ENCODE assay signal across 23 cellular contexts in the genomic region with DNA sequence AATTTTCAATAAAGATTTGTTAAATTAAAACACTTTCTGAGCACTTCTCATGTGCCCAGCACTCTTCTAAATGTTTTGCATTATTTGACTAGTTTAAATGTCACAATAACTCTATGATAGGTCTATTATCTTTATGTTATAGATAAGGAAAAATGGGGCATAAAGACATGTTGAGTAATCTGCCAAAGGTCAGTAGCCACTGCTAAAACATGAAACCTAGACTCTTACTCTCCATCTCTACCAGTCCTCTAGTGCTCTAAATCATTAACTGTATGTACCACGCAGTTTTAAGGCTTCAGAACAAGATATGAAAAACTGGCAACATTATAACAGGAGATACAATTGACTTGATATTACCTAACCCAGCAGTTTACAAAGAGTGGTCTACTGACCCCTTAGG.
"Had no signal": no experiment of that assay in that cellular context is flagged by ENCODE, and none has a peak within 500 bp of the region (broad histone marks: within the 10 kb centered on the region; RNA-seq: fewer than 3 reads in every experiment).

No MANE protein-coding gene starts in this region.

- H3K27me3 ChIP-seq: adrenal gland, gastroesophageal sphincter, ovary, right atrium auricular region, transverse colon had no signal

- ATAC-seq: activated CD4-positive, CD25-positive, alpha-beta regulatory T cell treated with anti-CD3 and anti-CD28 coated beads, Interleukin-2, amount 50 U/mL, for 24 hours; activated naive CD4-positive, alpha-beta T cell treated with anti-CD3 and anti-CD28 coated beads, Interleukin-2, amount 50 U/mL, for 72 hours; activated T-helper 17 cell treated with anti-CD3 and anti-CD28 coated beads, Interleukin-2, amount 50 U/mL, for 72 hours; esophagus mucosa; gastroesophageal sphincter; natural killer cell treated with Interleukin-12 subunit alpha and Interleukin-12 subunit beta and Interleukin-15 and Interleukin-18, amount 100 ng/mL, for 72 hours; psoas muscle; stimulated activated naive CD8-positive, alpha-beta T cell treated with anti-CD3 and anti-CD28 coated beads, Interleukin-15, amount 100 ng/mL, for 72 hours had no signal

- H3K9me3 ChIP-seq: adrenal gland, gastroesophageal sphincter, ovary, psoas muscle, right atrium auricular region, SK-N-SH, transverse colon had no signal

- H3K36me3 ChIP-seq: adrenal gland, gastroesophageal sphincter, ovary, right atrium auricular region, transverse colon had no signal

- H3K27ac Mint-ChIP-seq: activated CD4-positive, alpha-beta memory T cell treated with anti-CD3 and anti-CD28 coated beads, Interleukin-2, amount 10 ng/mL, durations not matched to agents 7 days and 5 days; activated CD4-positive, alpha-beta T cell treated with anti-CD3 and anti-CD28 coated beads, Interleukin-2, amount 10 ng/mL, durations not matched to agents 24 days and 14 days; activated naive CD4-positive, alpha-beta T cell treated with anti-CD3 and anti-CD28 coated beads, Interleukin-2, amount 50 U/mL, for 72 hours; activated T-helper 17 cell treated with anti-CD3 and anti-CD28 coated beads, Interleukin-2, amount 50 U/mL, for 72 hours; natural killer cell treated with Interleukin-12 subunit alpha and Interleukin-12 subunit beta and Interleukin-15 and Interleukin-18, amount 100 ng/mL, for 72 hours; stimulated activated naive CD8-positive, alpha-beta T cell treated with anti-CD3 and anti-CD28 coated beads, Interleukin-15, amount 100 ng/mL, for 72 hours had no signal

- H3K4me3 Mint-ChIP-seq: activated CD4-positive, alpha-beta memory T cell treated with anti-CD3 and anti-CD28 coated beads, Interleukin-2, amount 10 ng/mL, durations not matched to agents 7 days and 5 days; activated CD4-positive, alpha-beta T cell treated with anti-CD3 and anti-CD28 coated beads, Interleukin-2, amount 10 ng/mL, durations not matched to agents 24 days and 14 days; activated T-helper 17 cell treated with anti-CD3 and anti-CD28 coated beads, Interleukin-2, amount 50 U/mL, for 72 hours; natural killer cell treated with Interleukin-12 subunit alpha and Interleukin-12 subunit beta and Interleukin-15 and Interleukin-18, amount 100 ng/mL, for 72 hours; stimulated activated naive CD8-positive, alpha-beta T cell treated with anti-CD3 and anti-CD28 coated beads, Interleukin-15, amount 100 ng/mL, for 72 hours had no signal

- DNase-seq: activated CD4-positive, alpha-beta memory T cell treated with anti-CD3 and anti-CD28 coated beads, Interleukin-2, amount 10 ng/mL, durations not matched to agents 7 days and 5 days; activated CD4-positive, alpha-beta T cell treated with anti-CD3 and anti-CD28 coated beads, Interleukin-2, amount 10 ng/mL, durations not matched to agents 24 days and 14 days; activated T-cell treated with anti-CD3 and anti-CD28 coated beads, Interleukin-2, amount 50 U/mL, for 1 hour; adrenal gland; central memory CD4-positive, alpha-beta T cell; effector memory CD4-positive, alpha-beta T cell; head of caudate nucleus; islet precursor cell; midbrain; ovary; psoas muscle; SK-N-SH; stimulated activated CD4-positive, alpha-beta T cell treated with anti-CD3 and anti-CD28 coated beads, Interleukin-12 subunit alpha, Interleukin-12 subunit beta, amount 100 ng/mL, for 4 hours; stimulated activated naive CD8-positive, alpha-beta T cell treated with anti-CD3 and anti-CD28 coated beads, Interleukin-15, amount 100 ng/mL, for 72 hours; T-helper 2 cell; transverse colon had no signal

- H3K4me3 ChIP-seq: adrenal gland, gastroesophageal sphincter, ovary, psoas muscle, right atrium auricular region, transverse colon had no signal

- H3K27me3 Mint-ChIP-seq: activated CD4-positive, alpha-beta memory T cell treated with anti-CD3 and anti-CD28 coated beads, Interleukin-2, amount 10 ng/mL, durations not matched to agents 7 days and 5 days; activated CD4-positive, alpha-beta T cell treated with anti-CD3 and anti-CD28 coated beads, Interleukin-2, amount 10 ng/mL, durations not matched to agents 24 days and 14 days; activated T-helper 17 cell treated with anti-CD3 and anti-CD28 coated beads, Interleukin-2, amount 50 U/mL, for 72 hours; natural killer cell treated with Interleukin-12 subunit alpha and Interleukin-12 subunit beta and Interleukin-15 and Interleukin-18, amount 100 ng/mL, for 72 hours; stimulated activated naive CD8-positive, alpha-beta T cell treated with anti-CD3 and anti-CD28 coated beads, Interleukin-15, amount 100 ng/mL, for 72 hours had no signal

- H3K9me3 Mint-ChIP-seq: activated CD4-positive, alpha-beta memory T cell treated with anti-CD3 and anti-CD28 coated beads, Interleukin-2, amount 10 ng/mL, durations not matched to agents 7 days and 5 days; activated CD4-positive, alpha-beta T cell treated with anti-CD3 and anti-CD28 coated beads, Interleukin-2, amount 10 ng/mL, durations not matched to agents 24 days and 14 days; activated naive CD4-positive, alpha-beta T cell treated with anti-CD3 and anti-CD28 coated beads, Interleukin-2, amount 50 U/mL, for 72 hours; activated T-helper 17 cell treated with anti-CD3 and anti-CD28 coated beads, Interleukin-2, amount 50 U/mL, for 72 hours; natural killer cell treated with Interleukin-12 subunit alpha and Interleukin-12 subunit beta and Interleukin-15 and Interleukin-18, amount 100 ng/mL, for 72 hours; stimulated activated naive CD8-positive, alpha-beta T cell treated with anti-CD3 and anti-CD28 coated beads, Interleukin-15, amount 100 ng/mL, for 72 hours had no signal

- H3K27ac ChIP-seq: adrenal gland, gastroesophageal sphincter, ovary, psoas muscle, right atrium auricular region had no signal

- H3K36me3 Mint-ChIP-seq: natural killer cell treated with Interleukin-12 subunit alpha and Interleukin-12 subunit beta and Interleukin-15 and Interleukin-18, amount 100 ng/mL, for 72 hours had no signal
